In genomic region chr12:130671556-130671955, GRCh38 we compare ENCODE assay signal across 17 cellular contexts. TPM values are rescaled to one million over a fixed set of nuclear protein-coding genes. Genes with fewer than 3 reads are reported as not detected.
DNase-seq lines count a peak whose midpoint lies in the region; TF ChIP-seq lines count a peak whose summit lies in the region.
"Had no signal": no experiment of that assay in that cellular context is flagged by ENCODE, and none has a peak within 500 bp of the region (broad histone marks: within the 10 kb centered on the region; RNA-seq: fewer than 3 reads in every experiment).

No MANE protein-coding gene starts in this region.

- TF ChIP-seq CTCF in osteoblast (IDR thresholded peaks at IDR 0.05; ENCODE audit: extremely low read depth, low read depth, low read length) = no peak
- no peak for TF ChIP-seq CTCF in spleen (IDR thresholded peaks at IDR 0.05 in 8 of 11, conservative IDR thresholded peaks at IDR 0.05 in 3 of 11)

- WGBS in spleen, 5 donors = 69 to 90% (median 86%) methylated on average over 5 of the region's 5 CpGs

- H3K36me3 Mint-ChIP-seq in CD4-positive, alpha-beta memory T cell = no peaks in the 10 kb centered on the region
- H3K36me3 Mint-ChIP-seq: CD8-positive, alpha-beta T cell had no signal

- H3K4me1 ChIP-seq in endocrine pancreas (ENCODE audit: control insufficient read depth, insufficient read depth, low read length) (peaks cover 4% of the 10 kb centered on the region), osteoblast (ENCODE audit: insufficient read depth, low read length) (no peaks in the 10 kb centered on the region), spleen (no peaks in the 10 kb centered on the region)
- H3K4me1 ChIP-seq in CD4-positive, alpha-beta memory T cell (ENCODE audit: insufficient read depth, low read length) = no peaks in the 10 kb centered on the region
- H3K4me1 ChIP-seq: HAP-1 had no signal

- POLR2A ChIA-PET in CD4-positive, alpha-beta memory T cell (lab: Charles Lee; ENCODE audit: partially characterized antibody) = no interaction called here

- no peak overlapping the region for H3K27ac Mint-ChIP-seq in CD4-positive, alpha-beta memory T cell
- H3K27ac Mint-ChIP-seq: CD8-positive, alpha-beta T cell; GM23338; HFFc6 had no signal

- H3K36me3 ChIP-seq in endocrine pancreas (ENCODE audit: control insufficient read depth, insufficient read depth, low read length) (no peaks in the 10 kb centered on the region), osteoblast (ENCODE audit: insufficient read depth, low read length) (no peaks in the 10 kb centered on the region), spleen (no peaks in the 10 kb centered on the region)
- H3K36me3 ChIP-seq in CD4-positive, alpha-beta memory T cell (ENCODE audit: insufficient read depth, low read length) = no peaks in the 10 kb centered on the region
- H3K36me3 ChIP-seq: HAP-1 had no signal

- DNase-seq in osteoblast (ENCODE audit: insufficient read length, low spot score, missing footprints) = peak; percentile 59
- DNase-seq in spleen = peak; percentile 10
- DNase-seq in NCI-H82 treated with DMSO at 0.1 percent for 48 hours (lab: John Stamatoyannopoulos, UW; ENCODE audit: unreplicated experiment) = no peak
- DNase-seq in CD4-positive, alpha-beta memory T cell = no peak
- DNase-seq in T-helper 9 cell = no peak
- DNase-seq: C1 segment of cervical spinal cord; CD8-positive, alpha-beta T cell; DMS 273 treated with DMSO at 0.1 percent for 48 hours; DMS79; EL; GDM1; HFFc6 had no signal

- no peaks in the 10 kb centered on the region for H3K4me1 Mint-ChIP-seq in CD4-positive, alpha-beta memory T cell
- H3K4me1 Mint-ChIP-seq: GM23338 had no signal

- H3K9me3 Mint-ChIP-seq in CD4-positive, alpha-beta memory T cell = peaks cover 2 to 14% (median 5%) of the 10 kb centered on the region in 8 donors

- CTCF ChIA-PET in CD4-positive, alpha-beta memory T cell (lab: Charles Lee; ENCODE audit: partially characterized antibody) = no interaction called here

- no peaks in the 10 kb centered on the region for H3K27me3 ChIP-seq in endocrine pancreas (ENCODE audit: control insufficient read depth, insufficient read depth, low read length)
- no peaks in the 10 kb centered on the region for H3K27me3 ChIP-seq in osteoblast (ENCODE audit: insufficient read depth, low read length)
- no peaks in the 10 kb centered on the region for H3K27me3 ChIP-seq in spleen (replicated peaks in 1 of 7)
- H3K27me3 ChIP-seq in CD4-positive, alpha-beta memory T cell (ENCODE audit: insufficient read depth, low read length) = no peaks in the 10 kb centered on the region

- H3K27me3 Mint-ChIP-seq in CD4-positive, alpha-beta memory T cell = peaks cover 0 to 3% of the 10 kb centered on the region in 2 donors

- TF ChIP-seq POLR2A in spleen (IDR thresholded peaks at IDR 0.05) = no peak

- no peak overlapping the region for H2AFZ ChIP-seq in osteoblast (ENCODE audit: low read length)
- H2AFZ ChIP-seq: GM23338 had no signal

- no peaks in the 10 kb centered on the region for H4K20me1 ChIP-seq in osteoblast (ENCODE audit: insufficient read depth, low read length)

- intact Hi-C loops in spleen (cut with DNase I; ENCODE audit: low total_unique reads) = no loop called here
- intact Hi-C loops in CD4-positive, alpha-beta memory T cell (cut with micrococcal nuclease) = no loop called here

- no peak overlapping the region for H3K4me2 ChIP-seq in osteoblast (ENCODE audit: insufficient read depth, low read length)
- H3K4me2 ChIP-seq: GM23338 had no signal

- no peaks in the 10 kb centered on the region for H3K9me3 ChIP-seq in endocrine pancreas (ENCODE audit: control insufficient read depth, low read length)
- H3K9me3 ChIP-seq in osteoblast (ENCODE audit: low read depth, low read length) = peaks cover 3% of the 10 kb centered on the region
- peaks cover 0 to 45% (median 12%) of the 10 kb centered on the region in 8 donors for H3K9me3 ChIP-seq in spleen
- no peaks in the 10 kb centered on the region for H3K9me3 ChIP-seq in CD4-positive, alpha-beta memory T cell (ENCODE audit: control insufficient read depth in 1 of 2, low read length in 2 of 2)
- H3K9me3 ChIP-seq: HAP-1 had no signal

- no peak overlapping the region for H3K4me3 Mint-ChIP-seq in CD4-positive, alpha-beta memory T cell
- H3K4me3 Mint-ChIP-seq: CD8-positive, alpha-beta T cell; GM23338; HFFc6 had no signal

- H3K27ac ChIP-seq in osteoblast (ENCODE audit: low read depth, low read length) (no peak overlapping the region), spleen (no peak overlapping the region)
- no peak overlapping the region for H3K27ac ChIP-seq in CD4-positive, alpha-beta memory T cell (ENCODE audit: low read depth, low read length)

- no peaks in the 10 kb centered on the region for H3K79me2 ChIP-seq in osteoblast (ENCODE audit: insufficient read depth, low read length)

- H3K4me3 ChIP-seq in endocrine pancreas (ENCODE audit: control insufficient read depth, insufficient read depth, low read length) (peak overlapping the region; percentile 40), osteoblast (ENCODE audit: insufficient read depth, low read length) (no peak overlapping the region), spleen (no peak overlapping the region)
- H3K4me3 ChIP-seq in CD4-positive, alpha-beta memory T cell (ENCODE audit: low read length in 2 of 2) = no peak overlapping the region
- H3K4me3 ChIP-seq: GM12878, GM23338, HAP-1 had no signal

- H3K9ac ChIP-seq in endocrine pancreas (ENCODE audit: control insufficient read depth, insufficient read depth, low read length) = no peak overlapping the region

RNA-seq across cellular contexts. Expression of gene RIMBP2, which starts 44.5 kb away (rescaled TPM):
- total RNA-seq in osteoblast (not detected in 2 replicates), spleen (1 to 10 TPM in 4 of 7 donors, under 1 TPM in 3; 0.77 to 5.2 (median 2.3) TPM)
- polyA plus RNA-seq in spleen = under 1 TPM; 0.05 to 0.64 (median 0.13) TPM
- under 1 TPM in 1 of 2 experiments, not detected in 1; 0.20 TPM for total RNA-seq in CD4-positive, alpha-beta memory T cell
- not detected for polyA plus RNA-seq in CD4-positive, alpha-beta memory T cell
- total RNA-seq: A172; CD8-positive, alpha-beta T cell; HFFc6 had no signal

Comparison
In these comparisons a context has a peak if more than half of its experiments do, and no peak if none do; other contexts are left out.
1. DNase-seq: peak in osteoblast (single experiment) and spleen (single experiment); none in NCI-H82 treated with DMSO at 0.1 percent for 48 hours (single experiment), CD4-positive, alpha-beta memory T cell (0 of 5) and T-helper 9 cell (single experiment).